1 cellular context compared by ENCODE assay signal in genomic region chrX:136143714-136144113, GRCh38.
TF ChIP-seq lines count a peak whose summit lies in the region.

No MANE protein-coding gene starts in this region.

TF ChIP-seq in WTC11, 78 proteins besides CTCF, POLR2A, EP300 and RAD21 (continued from another document):
- no peak for TF ChIP-seq ERG (CRISPR knock-in tag; IDR thresholded peaks at IDR 0.05)
